ENCODE assay signal across 33 cellular contexts in the genomic region with DNA sequence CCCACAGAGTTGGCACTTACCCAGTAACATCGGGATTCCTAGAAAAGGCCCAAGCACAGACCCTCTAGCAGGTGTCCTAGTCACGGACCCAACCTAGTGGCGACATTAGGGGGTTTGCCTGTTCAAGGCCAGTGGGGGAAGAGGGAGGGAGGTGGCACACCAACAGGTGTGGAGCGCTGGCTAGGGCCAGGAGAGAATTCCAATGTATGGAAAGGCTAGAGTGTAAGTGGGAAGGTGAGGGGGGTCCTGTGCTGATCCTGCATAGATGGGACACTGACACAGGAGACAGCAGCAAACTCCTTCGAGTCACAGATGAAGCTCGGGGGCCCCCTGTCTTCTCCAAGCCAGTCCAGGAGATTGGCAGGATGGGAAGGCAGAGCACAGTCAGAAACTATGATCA. TPM values are rescaled to one million over a fixed set of nuclear protein-coding genes. Genes with fewer than 3 reads are reported as not detected.
DNase-seq lines count a peak whose midpoint lies in the region; ATAC-seq and TF ChIP-seq lines count a peak whose summit lies in the region.
"Had no signal": no experiment of that assay in that cellular context is flagged by ENCODE, and none has a peak within 500 bp of the region (broad histone marks: within the 10 kb centered on the region; RNA-seq: fewer than 3 reads in every experiment).

No MANE protein-coding gene starts in this region.

- H3K36me3 ChIP-seq in BLaER1 = peaks cover 31% of the 10 kb centered on the region
- no peaks in the 10 kb centered on the region for H3K36me3 ChIP-seq in PC-3 (ENCODE audit: low read depth, low read length)

- H3K9ac ChIP-seq in BLaER1 (0 out of 2 replicates have a peak overlapping the region, but pooled peaks have one; percentile 7), PC-3 (ENCODE audit: low read length) (no peak overlapping the region)
- H3K9ac ChIP-seq: parathyroid adenoma had no signal

- H3K27me3 ChIP-seq in BLaER1 (no peaks in the 10 kb centered on the region), dorsolateral prefrontal cortex (no peaks in the 10 kb centered on the region), PC-3 (ENCODE audit: low read length) (no peaks in the 10 kb centered on the region)
- H3K27me3 ChIP-seq: tibial artery had no signal

- peaks cover 23% of the 10 kb centered on the region for H3K36me3 Mint-ChIP-seq in activated CD8-positive, alpha-beta memory T cell treated with anti-CD3 and anti-CD28 coated beads, Interleukin-2, amount 10 ng/mL, durations not matched to agents 7 days and 5 days
- H3K36me3 Mint-ChIP-seq in nephron (ENCODE audit: low read depth) = no peaks in the 10 kb centered on the region

- H3K4me2 ChIP-seq in BLaER1 (no peak overlapping the region), PC-3 (ENCODE audit: low read length) (no peak overlapping the region)
- H3K4me2 ChIP-seq: PC-9 had no signal

- no peak overlapping the region for H2AFZ ChIP-seq in PC-3 (ENCODE audit: low read length)
- H2AFZ ChIP-seq: parathyroid adenoma, PC-9 had no signal

- peaks cover 12% of the 10 kb centered on the region for H3K79me2 ChIP-seq in PC-3 (ENCODE audit: low read length)
- H3K79me2 ChIP-seq: parathyroid adenoma had no signal

- peaks cover 26% of the 10 kb centered on the region for H3K4me1 Mint-ChIP-seq in activated CD8-positive, alpha-beta memory T cell treated with anti-CD3 and anti-CD28 coated beads, Interleukin-2, amount 10 ng/mL, durations not matched to agents 7 days and 5 days
- H3K4me1 Mint-ChIP-seq in nephron = peaks cover 25% of the 10 kb centered on the region

- no peaks in the 10 kb centered on the region for H3K9me3 Mint-ChIP-seq in activated CD8-positive, alpha-beta memory T cell treated with anti-CD3 and anti-CD28 coated beads, Interleukin-2, amount 10 ng/mL, durations not matched to agents 7 days and 5 days (ENCODE audit: low read depth)
- no peaks in the 10 kb centered on the region for H3K9me3 Mint-ChIP-seq in nephron
- H3K9me3 Mint-ChIP-seq: activated naive CD8-positive, alpha-beta T cell treated with anti-CD3 and anti-CD28 coated beads, Interleukin-2, amount 50 U/mL, for 24 hours; CD8-positive, alpha-beta memory T cell; central memory CD8-positive, alpha-beta T cell; immature natural killer cell; neural crest cell had no signal

- no TSS peak for BruUV-seq in PC-3 (replicated peaks; lab: Mats Ljungman, UMichigan)

- TF ChIP-seq CTCF in dorsolateral prefrontal cortex (IDR thresholded peaks at IDR 0.05 in 54 of 56, conservative IDR thresholded peaks at IDR 0.05 in 2 of 56; ENCODE audit: low read depth in 1 of 56, partially characterized antibody in 56 of 56) (no peak), nephron (IDR thresholded peaks at IDR 0.05; ENCODE audit: unreplicated experiment in 3 of 3) (no peak), PC-3 (conservative IDR thresholded peaks at IDR 0.05; ENCODE audit: low read depth, low read length) (no peak)

- DNase-seq in activated CD8-positive, alpha-beta memory T cell treated with anti-CD3 and anti-CD28 coated beads, Interleukin-2, amount 10 ng/mL, durations not matched to agents 7 days and 5 days = peak; percentile 11
- no peak for DNase-seq in activated CD8-positive, alpha-beta memory T cell treated with anti-CD3 and anti-CD28 coated beads for 24 hours
- DNase-seq in dorsolateral prefrontal cortex = no peak
- DNase-seq in effector CD8-positive, alpha-beta T cell (lab: John Stamatoyannopoulos, UW) = no peak
- DNase-seq in PC-3 = no peak
- DNase-seq: activated CD4-positive, alpha-beta T cell treated with anti-CD3 and anti-CD28 coated beads, Interleukin-2, amount 50 U/mL, for 48 hours; activated gamma-delta T cell treated with Interleukin-2 at 50 U/mL for 16 hours; activated naive CD8-positive, alpha-beta T cell treated with anti-CD3 and anti-CD28 coated beads, Interleukin-2, amount 50 U/mL, for 24 hours; activated T-cell treated with anti-CD3 and anti-CD28 coated beads for 4 hours; CD8-positive, alpha-beta memory T cell; dermis blood vessel endothelial cell; DMS 273 treated with DMSO at 0.1 percent for 48 hours; immature natural killer cell; Karpas-422; left colon; NCI-H1417 treated with DMSO at 0.1 percent for 48 hours; NCI-H2081; NCI-H2227 treated with DMSO at 0.1 percent for 48 hours; NCI-H526; NK-92 treated with Interleukin-12 subunit alpha and Interleukin-12 subunit beta, amount 100 ng/mL, for 24 hours; PC-9; retina; Right ventricle myocardium superior; stimulated activated CD4-positive, alpha-beta T cell treated with anti-CD3 and anti-CD28 coated beads, Interleukin-1b, Interleukin-23, amount 100 ng/mL, for 48 hours; stimulated activated naive CD4-positive, alpha-beta T cell treated with Interleukin-2 at 50 U/mL for 16 hours; T-helper 17 cell; tibial artery had no signal

- H3F3A ChIP-seq in PC-3 (ENCODE audit: low read length, unreplicated experiment) = peaks cover 4% of the 10 kb centered on the region

- H3K4me3 ChIP-seq in BLaER1 (no peak overlapping the region), dorsolateral prefrontal cortex (peak overlapping the region in 3 of 59 donors; percentile 18 to 90 (median 82)), PC-3 (ENCODE audit: low read length) (no peak overlapping the region)
- H3K4me3 ChIP-seq: PC-9, tibial artery had no signal

- H3K27ac ChIP-seq in BLaER1 (no peak overlapping the region), dorsolateral prefrontal cortex (peak overlapping the region in 53 of 59 donors; percentile 6 to 100 (median 99)), PC-3 (ENCODE audit: low read length) (no peak overlapping the region)
- H3K27ac ChIP-seq: parathyroid adenoma, PC-9 had no signal

- no peak for ATAC-seq in activated CD8-positive, alpha-beta memory T cell treated with anti-CD3 and anti-CD28 coated beads, Interleukin-2, amount 10 ng/mL, durations not matched to agents 7 days and 5 days
- ATAC-seq in PC-3 = no peak
- no peak for ATAC-seq in HG03280 (IDR thresholded peaks at IDR 0.05; ENCODE audit: unreplicated experiment)
- ATAC-seq: activated naive CD8-positive, alpha-beta T cell treated with anti-CD3 and anti-CD28 coated beads, Interleukin-2, amount 50 U/mL, for 24 hours; left colon; T-helper 17 cell had no signal

- peaks cover 36% of the 10 kb centered on the region for H3K4me1 ChIP-seq in BLaER1
- peaks cover 12% of the 10 kb centered on the region for H3K4me1 ChIP-seq in PC-3 (ENCODE audit: insufficient read depth, low read length)

- no peaks in the 10 kb centered on the region for H4K20me1 ChIP-seq in BLaER1
- H4K20me1 ChIP-seq in PC-3 (ENCODE audit: low read length) = no peaks in the 10 kb centered on the region

- no peak overlapping the region for H3K27ac Mint-ChIP-seq in activated CD8-positive, alpha-beta memory T cell treated with anti-CD3 and anti-CD28 coated beads, Interleukin-2, amount 10 ng/mL, durations not matched to agents 7 days and 5 days
- H3K27ac Mint-ChIP-seq in nephron = peak overlapping the region in 2 of 3 experiments; percentile 21 to 68
- H3K27ac Mint-ChIP-seq: activated naive CD8-positive, alpha-beta T cell treated with anti-CD3 and anti-CD28 coated beads, Interleukin-2, amount 50 U/mL, for 24 hours; T-helper 17 cell had no signal

- no peak overlapping the region for H3K4me3 Mint-ChIP-seq in activated CD8-positive, alpha-beta memory T cell treated with anti-CD3 and anti-CD28 coated beads, Interleukin-2, amount 10 ng/mL, durations not matched to agents 7 days and 5 days
- H3K4me3 Mint-ChIP-seq in nephron = peak overlapping the region in 1 of 3 experiments; percentile 40
- H3K4me3 Mint-ChIP-seq: activated naive CD8-positive, alpha-beta T cell treated with anti-CD3 and anti-CD28 coated beads, Interleukin-2, amount 50 U/mL, for 24 hours; central memory CD8-positive, alpha-beta T cell; immature natural killer cell; T-helper 17 cell had no signal

- POLR2A ChIA-PET in PC-3 (lab: Charles Lee; ENCODE audit: unreplicated experiment) = no interaction called here

- intact Hi-C loops in dorsolateral prefrontal cortex (cut with DNase I) = loop anchor here (2.0 to 10.0 kb wide), 2 partner anchors 33 to 173 kb away; no protein-coding TSS in a partner anchor
- intact Hi-C loops in PC-3 (cut with micrococcal nuclease) = no loop called here

- H3K9me3 ChIP-seq in BLaER1 (no peaks in the 10 kb centered on the region), PC-3 (ENCODE audit: low read length) (no peaks in the 10 kb centered on the region)
- H3K9me3 ChIP-seq: tibial artery had no signal

- H3K27me3 Mint-ChIP-seq in activated CD8-positive, alpha-beta memory T cell treated with anti-CD3 and anti-CD28 coated beads, Interleukin-2, amount 10 ng/mL, durations not matched to agents 7 days and 5 days = no peaks in the 10 kb centered on the region
- peaks cover 12% of the 10 kb centered on the region for H3K27me3 Mint-ChIP-seq in nephron (ENCODE audit: low read depth)
- H3K27me3 Mint-ChIP-seq: activated naive CD8-positive, alpha-beta T cell treated with anti-CD3 and anti-CD28 coated beads, Interleukin-2, amount 50 U/mL, for 24 hours; central memory CD8-positive, alpha-beta T cell; T-helper 17 cell had no signal

- H3K9me2 ChIP-seq in PC-3 (replicated peaks; ENCODE audit: low read length) = no peaks in the 10 kb centered on the region

- CTCF ChIA-PET in activated CD8-positive, alpha-beta memory T cell treated with anti-CD3 and anti-CD28 coated beads, Interleukin-2, amount 10 ng/mL, durations not matched to agents 7 days and 5 days (lab: Charles Lee) = interaction anchor here (1.3 to 9.6 kb wide), 3 partner anchors 25 to 229 kb away, joined by 3 to 119 read pairs (median 51); a partner anchor contains a TSS
- CTCF ChIA-PET in PC-3 (lab: Charles Lee) = no interaction called here

RNA-seq across cellular contexts. Expression of a gene that starts 4.8 kb away (rescaled TPM):
- total RNA-seq in activated CD8-positive, alpha-beta memory T cell treated with anti-CD3 and anti-CD28 coated beads, Interleukin-2, amount 10 ng/mL, durations not matched to agents 7 days and 5 days = 10 to 100 TPM; 22.0 to 27.4 TPM
- total RNA-seq in dorsolateral prefrontal cortex = 100 to 1,000 TPM in 2 of 120 experiments, 10 to 100 TPM in 118; 40.5 to 103 (median 63.1) TPM
- 3.2 and 5.0 TPM in 2 replicates for total RNA-seq in PC-3 (2014; rRNA removed)

RNA-seq across cellular contexts. Expression of a gene that starts 8.8 kb away (rescaled TPM):
- total RNA-seq in activated CD8-positive, alpha-beta memory T cell treated with anti-CD3 and anti-CD28 coated beads, Interleukin-2, amount 10 ng/mL, durations not matched to agents 7 days and 5 days = 1 to 10 TPM; 3.1 to 3.7 TPM
- total RNA-seq in dorsolateral prefrontal cortex (100 to 1,000 TPM in 113 of 120 experiments, 10 to 100 TPM in 7; 91.0 to 167 (median 129) TPM), PC-3 (2014; rRNA removed) (32.4 and 33.5 TPM in 2 replicates)

RNA-seq across cellular contexts. Expression of a gene that starts 11.9 kb away (rescaled TPM):
- total RNA-seq in activated CD8-positive, alpha-beta memory T cell treated with anti-CD3 and anti-CD28 coated beads, Interleukin-2, amount 10 ng/mL, durations not matched to agents 7 days and 5 days = 10 to 100 TPM; 11.4 to 12.4 TPM
- total RNA-seq in dorsolateral prefrontal cortex (10 to 100 TPM in 43 of 120 experiments, 1 to 10 TPM in 77; 5.4 to 16.5 (median 9.1) TPM), PC-3 (2014; rRNA removed) (4.1 and 7.7 TPM in 2 replicates)

RNA-seq across cellular contexts. Expression of a gene that starts 23.4 kb away (rescaled TPM):
- total RNA-seq in activated CD8-positive, alpha-beta memory T cell treated with anti-CD3 and anti-CD28 coated beads, Interleukin-2, amount 10 ng/mL, durations not matched to agents 7 days and 5 days = 100 to 1,000 TPM; 225 to 269 TPM
- total RNA-seq in dorsolateral prefrontal cortex (100 to 1,000 TPM; 124 to 236 (median 157) TPM), PC-3 (2014; rRNA removed) (89.1 and 116 TPM in 2 replicates)

RNA-seq across cellular contexts. Expression of a gene that starts 54.8 kb away (rescaled TPM):
- total RNA-seq in activated CD8-positive, alpha-beta memory T cell treated with anti-CD3 and anti-CD28 coated beads, Interleukin-2, amount 10 ng/mL, durations not matched to agents 7 days and 5 days = 1 to 10 TPM; 1.7 to 2.8 TPM
- 100 to 1,000 TPM; 238 to 610 (median 461) TPM for total RNA-seq in dorsolateral prefrontal cortex
- 12.0 and 13.2 TPM in 2 replicates for total RNA-seq in PC-3 (2014; rRNA removed)
- total RNA-seq: PC-9 had no signal

Comparison
In these comparisons a context has a peak if more than half of its experiments do, and no peak if none do; other contexts are left out.
1. H3K27ac ChIP-seq: peak in dorsolateral prefrontal cortex (53 of 59); none in BLaER1 (single experiment) and PC-3 (single experiment).